Comparison of ENCODE assay signal across 29 cellular contexts in genomic region chr2:60485055-60485454, GRCh38.
A peak's percentile ranks its signal among the peaks of the same experiment; 100 is the strongest.
DNase-seq lines count a peak whose midpoint lies in the region; ATAC-seq and TF ChIP-seq lines count a peak whose summit lies in the region.
"Had no signal": no experiment of that assay in that cellular context is flagged by ENCODE, and none has a peak within 500 bp of the region (broad histone marks: within the 10 kb centered on the region; RNA-seq: fewer than 3 reads in every experiment).

No MANE protein-coding gene starts in this region.

- H3K27ac Mint-ChIP-seq in Caco-2 (ENCODE audit: unreplicated experiment) = peak overlapping the region; percentile 37
- no peak overlapping the region for H3K27ac Mint-ChIP-seq in activated naive CD4-positive, alpha-beta T cell treated with anti-CD3 and anti-CD28 coated beads, Interleukin-2, amount 10 ng/mL, durations not matched to agents 7 days and 5 days
- H3K27ac Mint-ChIP-seq: activated CD4-positive, alpha-beta T cell treated with anti-CD3 and anti-CD28 coated beads for 36 hours; activated CD8-positive, alpha-beta memory T cell treated with anti-CD3 and anti-CD28 coated beads, Interleukin-2, amount 10 ng/mL, durations not matched to agents 7 days and 5 days; activated naive CD4-positive, alpha-beta T cell treated with anti-CD3 and anti-CD28 coated beads, Interleukin-2, amount 50 U/mL, for 24 hours; activated T-helper 1 cell treated with anti-CD3 and anti-CD28 coated beads, Interleukin-12 subunit alpha, Interleukin-12 subunit beta, Interleukin-2, Interleukin-4 antibody, amounts not matched to agents 30 ng/mL and 10 ng/mL and 1 ng/mL, durations not matched to agents 14 hours and 24 hours and 36 hours; effector memory CD8-positive, alpha-beta T cell had no signal

- BruUV-seq in Caco-2 (replicated peaks; lab: Mats Ljungman, UMichigan) = no TSS peak

- H2AFZ ChIP-seq in Karpas-422 (ENCODE audit: low read length) (no peak overlapping the region), hepatocyte (no peak overlapping the region)

- no peaks in the 10 kb centered on the region for H3K27me3 Mint-ChIP-seq in Caco-2 (ENCODE audit: insufficient read depth, unreplicated experiment)
- peaks cover 41% of the 10 kb centered on the region for H3K27me3 Mint-ChIP-seq in activated naive CD4-positive, alpha-beta T cell treated with anti-CD3 and anti-CD28 coated beads, Interleukin-2, amount 10 ng/mL, durations not matched to agents 7 days and 5 days

- H3K4me2 ChIP-seq in Karpas-422 (ENCODE audit: low read depth, low read length, poor library complexity, severe bottlenecking) (peak overlapping the region; percentile 38), hepatocyte (no peak overlapping the region)

- no peak overlapping the region for H3K4me3 Mint-ChIP-seq in Caco-2 (ENCODE audit: unreplicated experiment)
- no peak overlapping the region for H3K4me3 Mint-ChIP-seq in activated naive CD4-positive, alpha-beta T cell treated with anti-CD3 and anti-CD28 coated beads, Interleukin-2, amount 10 ng/mL, durations not matched to agents 7 days and 5 days
- H3K4me3 Mint-ChIP-seq: activated CD4-positive, alpha-beta T cell treated with anti-CD3 and anti-CD28 coated beads for 36 hours; activated CD8-positive, alpha-beta memory T cell treated with anti-CD3 and anti-CD28 coated beads, Interleukin-2, amount 10 ng/mL, durations not matched to agents 7 days and 5 days; activated naive CD4-positive, alpha-beta T cell treated with anti-CD3 and anti-CD28 coated beads, Interleukin-2, amount 50 U/mL, for 24 hours; activated T-helper 1 cell treated with anti-CD3 and anti-CD28 coated beads, Interleukin-12 subunit alpha, Interleukin-12 subunit beta, Interleukin-2, Interleukin-4 antibody, amounts not matched to agents 30 ng/mL and 10 ng/mL and 1 ng/mL, durations not matched to agents 14 hours and 24 hours and 36 hours; effector memory CD8-positive, alpha-beta T cell; nephron; T-cell had no signal

- intact Hi-C loops in Caco-2 (cut with micrococcal nuclease; ENCODE audit: unreplicated experiment) = no loop called here
- intact Hi-C loops in dorsolateral prefrontal cortex (cut with DNase I) = no loop called here

- H3K27ac ChIP-seq in Karpas-422 (ENCODE audit: low read length) (peak overlapping the region; percentile 80), dorsolateral prefrontal cortex (peak overlapping the region in 30 of 59 donors; percentile 4 to 80 (median 56)), mesodermal cell (ENCODE audit: low read depth, low read length, severe bottlenecking) (peak overlapping the region; percentile 96), hepatocyte (no peak overlapping the region)
- H3K27ac ChIP-seq: esophagus muscularis mucosa, gastrocnemius medialis, thoracic aorta had no signal

- no peaks in the 10 kb centered on the region for H3K27me3 ChIP-seq in Caco-2 (replicated peaks; ENCODE audit: control insufficient read depth, insufficient read depth, low read length)
- H3K27me3 ChIP-seq in Karpas-422 (ENCODE audit: low read length) = no peaks in the 10 kb centered on the region
- H3K27me3 ChIP-seq in dorsolateral prefrontal cortex = no peaks in the 10 kb centered on the region
- H3K27me3 ChIP-seq in hepatocyte = no peaks in the 10 kb centered on the region
- H3K27me3 ChIP-seq: esophagus muscularis mucosa, gastrocnemius medialis had no signal

- ATAC-seq in HG03139 (IDR thresholded peaks at IDR 0.05; ENCODE audit: unreplicated experiment) = no peak
- ATAC-seq: activated CD4-positive, alpha-beta T cell treated with anti-CD3 and anti-CD28 coated beads for 36 hours; activated CD8-positive, alpha-beta memory T cell treated with anti-CD3 and anti-CD28 coated beads, Interleukin-2, amount 10 ng/mL, durations not matched to agents 7 days and 5 days; effector memory CD8-positive, alpha-beta T cell; gastrocnemius medialis; T-cell had no signal

- H3K9me3 Mint-ChIP-seq in Caco-2 (ENCODE audit: unreplicated experiment) = no peaks in the 10 kb centered on the region
- no peaks in the 10 kb centered on the region for H3K9me3 Mint-ChIP-seq in activated naive CD4-positive, alpha-beta T cell treated with anti-CD3 and anti-CD28 coated beads, Interleukin-2, amount 10 ng/mL, durations not matched to agents 7 days and 5 days
- H3K9me3 Mint-ChIP-seq: activated naive CD4-positive, alpha-beta T cell treated with anti-CD3 and anti-CD28 coated beads, Interleukin-2, amount 50 U/mL, for 24 hours; activated T-helper 1 cell treated with anti-CD3 and anti-CD28 coated beads, Interleukin-12 subunit alpha, Interleukin-12 subunit beta, Interleukin-2, Interleukin-4 antibody, amounts not matched to agents 30 ng/mL and 10 ng/mL and 1 ng/mL, durations not matched to agents 14 hours and 24 hours and 36 hours; effector memory CD8-positive, alpha-beta T cell; nephron; T-cell had no signal

- peaks cover 16% of the 10 kb centered on the region for H3K4me1 Mint-ChIP-seq in Caco-2 (ENCODE audit: low read depth, unreplicated experiment)
- H3K4me1 Mint-ChIP-seq in activated naive CD4-positive, alpha-beta T cell treated with anti-CD3 and anti-CD28 coated beads, Interleukin-2, amount 10 ng/mL, durations not matched to agents 7 days and 5 days = no peaks in the 10 kb centered on the region
- H3K4me1 Mint-ChIP-seq: activated CD8-positive, alpha-beta memory T cell treated with anti-CD3 and anti-CD28 coated beads, Interleukin-2, amount 10 ng/mL, durations not matched to agents 7 days and 5 days; activated naive CD4-positive, alpha-beta T cell treated with anti-CD3 and anti-CD28 coated beads, Interleukin-2, amount 50 U/mL, for 24 hours had no signal

- no peaks in the 10 kb centered on the region for H3K36me3 Mint-ChIP-seq in Caco-2 (ENCODE audit: insufficient read depth, unreplicated experiment)
- no peaks in the 10 kb centered on the region for H3K36me3 Mint-ChIP-seq in activated naive CD4-positive, alpha-beta T cell treated with anti-CD3 and anti-CD28 coated beads, Interleukin-2, amount 10 ng/mL, durations not matched to agents 7 days and 5 days
- H3K36me3 Mint-ChIP-seq: activated CD8-positive, alpha-beta memory T cell treated with anti-CD3 and anti-CD28 coated beads, Interleukin-2, amount 10 ng/mL, durations not matched to agents 7 days and 5 days; activated naive CD4-positive, alpha-beta T cell treated with anti-CD3 and anti-CD28 coated beads, Interleukin-2, amount 50 U/mL, for 24 hours; T-cell had no signal

- POLR2A ChIA-PET in Caco-2 (lab: Charles Lee) = no interaction called here

- H3K79me2 ChIP-seq in Karpas-422 (ENCODE audit: low read length) = peaks cover 100% of the 10 kb centered on the region
- peaks cover 94% of the 10 kb centered on the region for H3K79me2 ChIP-seq in hepatocyte

- no peak for DNase-seq in Caco-2
- DNase-seq in Karpas-422 = no peak
- DNase-seq in dorsolateral prefrontal cortex = no peak
- no peak for DNase-seq in NCI-H2171 (lab: John Stamatoyannopoulos, UW)
- no peak for DNase-seq in activated naive CD4-positive, alpha-beta T cell treated with anti-CD3 and anti-CD28 coated beads, Interleukin-2, amount 10 ng/mL, durations not matched to agents 7 days and 5 days
- DNase-seq in hepatocyte (ENCODE audit: low spot score) = no peak
- DNase-seq: activated CD4-positive, alpha-beta T cell treated with anti-CD3 and anti-CD28 coated beads for 36 hours; activated CD8-positive, alpha-beta memory T cell treated with anti-CD3 and anti-CD28 coated beads, Interleukin-2, amount 10 ng/mL, durations not matched to agents 7 days and 5 days; effector memory CD8-positive, alpha-beta T cell; gastrocnemius medialis; KG1; kidney glomerular epithelial cell; mesendoderm; NCI-H1092 treated with DMSO at 0.1 percent for 48 hours; NCI-H2029; NCI-H226; NCI-H82; SHP77; stimulated activated naive CD4-positive, alpha-beta T cell; T-cell had no signal

- peak overlapping the region; percentile 20; the same call in 1 of the 2 replicates for H3K9ac ChIP-seq in Karpas-422 (ENCODE audit: low read length)

- no peaks in the 10 kb centered on the region for H3K9me3 ChIP-seq in Caco-2
- H3K9me3 ChIP-seq in Karpas-422 (ENCODE audit: low read length) = no peaks in the 10 kb centered on the region
- H3K9me3 ChIP-seq in mesodermal cell (ENCODE audit: control insufficient read depth, low read length) = no peaks in the 10 kb centered on the region
- H3K9me3 ChIP-seq in hepatocyte (ENCODE audit: low read depth) = no peaks in the 10 kb centered on the region
- H3K9me3 ChIP-seq: esophagus muscularis mucosa, gastrocnemius medialis, HAP-1, thoracic aorta had no signal

- TF ChIP-seq CTCF in Caco-2 (IDR thresholded peaks at IDR 0.05; ENCODE audit: insufficient read depth in 1 of 2, low read depth in 1 of 2, low read length in 1 of 2, severe bottlenecking in 1 of 2, unreplicated experiment in 1 of 2) (no peak), dorsolateral prefrontal cortex (IDR thresholded peaks at IDR 0.05 in 54 of 56, conservative IDR thresholded peaks at IDR 0.05 in 2 of 56; ENCODE audit: low read depth in 1 of 56, partially characterized antibody in 56 of 56) (no peak), hepatocyte (IDR thresholded peaks at IDR 0.05; ENCODE audit: poor library complexity) (no peak)

- H3K4me3 ChIP-seq in Caco-2 (ENCODE audit: low read depth, low read length) (no peak overlapping the region), Karpas-422 (ENCODE audit: low read length) (peak overlapping the region; percentile 10; the same call in 1 of the 2 replicates), dorsolateral prefrontal cortex (no peak overlapping the region), mesodermal cell (ENCODE audit: extremely low read depth, insufficient read depth, low read length, poor library complexity, severe bottlenecking) (no peak overlapping the region), hepatocyte (no peak overlapping the region)
- H3K4me3 ChIP-seq: esophagus muscularis mucosa, gastrocnemius medialis, HAP-1, skin epidermis, thoracic aorta had no signal

- CTCF ChIA-PET in Caco-2 (lab: Charles Lee) = no interaction called here
- CTCF ChIA-PET in activated naive CD4-positive, alpha-beta T cell treated with anti-CD3 and anti-CD28 coated beads, Interleukin-2, amount 10 ng/mL, durations not matched to agents 7 days and 5 days (lab: Charles Lee) = no interaction called here

- peaks cover 10% of the 10 kb centered on the region for H3K4me1 ChIP-seq in Caco-2
- H3K4me1 ChIP-seq in Karpas-422 (ENCODE audit: low read length) = peaks cover 65% of the 10 kb centered on the region
- H3K4me1 ChIP-seq in mesodermal cell (ENCODE audit: control insufficient read depth, insufficient read depth, low read length, poor library complexity, severe bottlenecking) = peaks cover 43% of the 10 kb centered on the region
- H3K4me1 ChIP-seq in hepatocyte (ENCODE audit: insufficient read depth) = peaks cover 48% of the 10 kb centered on the region
- H3K4me1 ChIP-seq: gastrocnemius medialis had no signal

- H3K36me3 ChIP-seq in Caco-2 (ENCODE audit: control insufficient read depth, insufficient read depth, low read length) (no peaks in the 10 kb centered on the region), Karpas-422 (ENCODE audit: insufficient read depth, low read length) (peaks cover 32% of the 10 kb centered on the region; the same call in 1 of the 2 replicates), mesodermal cell (ENCODE audit: control insufficient read depth, insufficient read depth, low read length) (no peaks in the 10 kb centered on the region), hepatocyte (replicated peaks; ENCODE audit: insufficient read depth, low read depth) (no peaks in the 10 kb centered on the region)
- H3K36me3 ChIP-seq: esophagus muscularis mucosa, gastrocnemius medialis, HAP-1, thoracic aorta had no signal

- H4K20me1 ChIP-seq in Karpas-422 (ENCODE audit: insufficient read depth, low read depth, low read length) (no peaks in the 10 kb centered on the region; the same call in 1 of the 2 replicates), hepatocyte (ENCODE audit: insufficient read depth, poor library complexity, severe bottlenecking) (no peaks in the 10 kb centered on the region)

- H3K9me2 ChIP-seq in Karpas-422 (replicated peaks; ENCODE audit: insufficient read depth, low read length) (no peaks in the 10 kb centered on the region), hepatocyte (replicated peaks; ENCODE audit: insufficient read depth) (no peaks in the 10 kb centered on the region)

- WGBS in mesodermal cell (ENCODE audit: insufficient coverage in 2 of 2), 2 experiments = 75 to 92% methylated on average over 3 of the region's 4 CpGs
- WGBS in hepatocyte (ENCODE audit: low lambda C conversion rate, missing lambda C conversion rate) = 82% methylated on average over 4 of the region's 4 CpGs
